Comparison of ENCODE assay signal across 7 cellular contexts in genomic region chr3:192812736-192813383, GRCh38.
DNase-seq lines count a peak whose midpoint lies in the region; ATAC-seq and TF ChIP-seq lines count a peak whose summit lies in the region.

No MANE protein-coding gene starts in this region.

- no peaks in the 10 kb centered on the region for H3K27me3 ChIP-seq in left ventricle myocardium inferior (ENCODE audit: low read depth)

- intact Hi-C loops in left ventricle myocardium inferior (cut with micrococcal nuclease), result no loop called here

- TF ChIP-seq CTCF in left ventricle myocardium inferior (IDR thresholded peaks at IDR 0.05; ENCODE audit: borderline replicate concordance), result peak; percentile 71

- H3K9me3 Mint-ChIP-seq in stimulated activated naive B cell treated with anti-CD40 and anti-IgM and Interleukin-4, amounts not matched to agents 10 μg/mL and 1 μg/mL and 100 μg/mL, for 72 hours, result no peaks in the 10 kb centered on the region

- no peak for ATAC-seq in stimulated activated naive B cell treated with anti-CD40 and anti-IgM and Interleukin-4, amounts not matched to agents 10 μg/mL and 1 μg/mL and 100 μg/mL, for 72 hours (replicated peaks)
- no peak for ATAC-seq in GM18868 (IDR thresholded peaks at IDR 0.05; ENCODE audit: unreplicated experiment)
- no peak for ATAC-seq in GM21786 (IDR thresholded peaks at IDR 0.05; ENCODE audit: unreplicated experiment)

- no peak overlapping the region for H3K27ac ChIP-seq in left ventricle myocardium inferior (replicated peaks)

- H3K36me3 ChIP-seq in left ventricle myocardium inferior, result no peaks in the 10 kb centered on the region

- H3K27me3 Mint-ChIP-seq in stimulated activated naive B cell treated with anti-CD40 and anti-IgM and Interleukin-4, amounts not matched to agents 10 μg/mL and 1 μg/mL and 100 μg/mL, for 72 hours, result peaks cover 7 to 17% of the 10 kb centered on the region in 2 donors

- H3K4me3 ChIP-seq in left ventricle myocardium inferior, result no peak overlapping the region

- no peaks in the 10 kb centered on the region for H3K9me3 ChIP-seq in left ventricle myocardium inferior (replicated peaks)

- H3K27ac Mint-ChIP-seq in stimulated activated naive B cell treated with anti-CD40 and anti-IgM and Interleukin-4, amounts not matched to agents 10 μg/mL and 1 μg/mL and 100 μg/mL, for 72 hours, result no peak overlapping the region

- H3K4me1 ChIP-seq in left ventricle myocardium inferior, result peaks cover 6% of the 10 kb centered on the region

- no peaks in the 10 kb centered on the region for H3K36me3 Mint-ChIP-seq in stimulated activated naive B cell treated with anti-CD40 and anti-IgM and Interleukin-4, amounts not matched to agents 10 μg/mL and 1 μg/mL and 100 μg/mL, for 72 hours

- no peak overlapping the region for H3K4me3 Mint-ChIP-seq in stimulated activated naive B cell treated with anti-CD40 and anti-IgM and Interleukin-4, amounts not matched to agents 10 μg/mL and 1 μg/mL and 100 μg/mL, for 72 hours

- no peaks in the 10 kb centered on the region for H3K4me1 Mint-ChIP-seq in stimulated activated naive B cell treated with anti-CD40 and anti-IgM and Interleukin-4, amounts not matched to agents 10 μg/mL and 1 μg/mL and 100 μg/mL, for 72 hours

- DNase-seq in GM03348 (ENCODE audit: low spot score), result peak; percentile 49
- DNase-seq in MV-4-11 (lab: John Stamatoyannopoulos, UW), result peak; percentile 32
- DNase-seq in SW480 (ENCODE audit: low spot score), result peak; percentile 53
- DNase-seq in left ventricle myocardium inferior, result no peak
- DNase-seq in stimulated activated naive B cell treated with anti-CD40 and anti-IgM and Interleukin-4, amounts not matched to agents 10 μg/mL and 1 μg/mL and 100 μg/mL, for 72 hours, result peak; percentile 5
